Comparison of ENCODE assay signal across 8 cellular contexts in the genomic region with DNA sequence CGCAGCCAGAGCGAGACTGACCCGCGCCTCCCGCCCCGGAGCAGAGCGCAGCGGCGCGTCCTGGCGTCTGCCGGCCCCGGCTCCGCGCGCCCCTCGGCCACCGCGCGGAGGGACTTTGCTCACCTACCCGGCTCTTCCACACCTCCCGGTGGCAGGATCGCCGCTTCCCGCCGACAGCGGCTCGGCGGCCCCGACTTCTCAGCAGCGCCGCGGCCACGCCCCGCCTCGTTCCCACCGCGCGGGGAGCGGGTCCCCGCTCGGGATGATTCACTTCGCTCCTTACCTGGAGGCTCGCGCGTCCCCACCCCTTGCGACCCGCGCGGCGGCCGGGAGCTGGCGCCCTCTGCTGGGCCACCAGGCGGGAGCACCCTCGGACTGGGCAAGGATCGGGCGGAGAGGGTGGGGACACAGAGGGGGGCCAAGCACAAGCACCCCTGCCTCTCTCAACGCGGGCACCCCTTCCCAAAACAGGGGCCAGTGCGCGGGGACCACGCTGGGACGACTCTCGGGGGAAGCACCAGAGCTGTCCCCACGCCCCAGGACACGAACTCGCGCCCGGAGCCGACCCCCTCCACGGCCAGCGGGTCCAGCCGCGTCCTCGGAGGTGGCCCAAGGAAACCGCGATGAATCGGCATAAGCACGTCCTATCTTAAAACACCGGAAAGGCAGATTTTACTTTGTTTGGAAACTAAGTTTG.
A peak's percentile ranks its signal among the peaks of the same experiment; 100 is the strongest.
DNase-seq lines count a peak whose midpoint lies in the region; ATAC-seq, FAIRE-seq and TF ChIP-seq lines count a peak whose summit lies in the region.

No MANE protein-coding gene starts in this region.

- TF ChIP-seq CTCF in MCF 10A (IDR thresholded peaks at IDR 0.05; ENCODE audit: unreplicated experiment): peak; percentile 85

- FAIRE-seq in GM12892 (lab: Jason Lieb, UNC): no peak

- peak overlapping the region; percentile 81 for H3K4me3 Mint-ChIP-seq in MCF 10A (ENCODE audit: unreplicated experiment)
- peak overlapping the region; percentile 73 to 84 (median 79) for H3K4me3 Mint-ChIP-seq in immature natural killer cell

- intact Hi-C loops in MCF 10A (cut with micrococcal nuclease): loop anchor here (1.0 to 5.0 kb wide), 8 partner anchors 72 to 267 kb away; partner anchors contain the start of gene SVIL

- CTCF ChIA-PET in MCF 10A (lab: Yijun Ruan, JAX): interaction anchor here (0.6 to 2.3 kb wide), 10 partner anchors 10 to 776 kb away, joined by 3 to 10 read pairs (median 4); no protein-coding TSS in a partner anchor

- BruUV-seq in MCF 10A (replicated peaks; lab: Mats Ljungman, UMichigan): no TSS peak

- H3K9me3 Mint-ChIP-seq in MCF 10A (ENCODE audit: unreplicated experiment): no peaks in the 10 kb centered on the region
- H3K9me3 Mint-ChIP-seq in immature natural killer cell: no peaks in the 10 kb centered on the region

- POLR2A ChIA-PET in MCF 10A (lab: Yijun Ruan, JAX): interaction anchor here (0.6 to 2.0 kb wide), 12 partner anchors 11 to 628 kb away, joined by 3 to 12 read pairs (median 4); partner anchors contain the start of gene SVIL

- no peak for TF ChIP-seq POLR2A in GM12892 (IDR thresholded peaks at IDR 0.05; ENCODE audit: low read depth, low read length)

- H3K27me3 Mint-ChIP-seq in MCF 10A (ENCODE audit: insufficient read depth, unreplicated experiment): no peaks in the 10 kb centered on the region
- peaks cover 0 to 5% (median 3%) of the 10 kb centered on the region in 3 donors for H3K27me3 Mint-ChIP-seq in immature natural killer cell (ENCODE audit: low read depth in 3 of 3)

- peaks cover 19% of the 10 kb centered on the region for H3K4me1 Mint-ChIP-seq in MCF 10A (ENCODE audit: insufficient read depth, unreplicated experiment)
- H3K4me1 Mint-ChIP-seq in immature natural killer cell: peaks cover 18 to 23% of the 10 kb centered on the region in 2 donors

- DNase-seq in GM12892 (ENCODE audit: insufficient read length): peak; percentile 80
- peak; percentile 21 for DNase-seq in NCI-H1436 treated with DMSO at 0.1 percent for 48 hours (lab: John Stamatoyannopoulos, UW)
- peak; percentile 83 for DNase-seq in UCSD-AML1 (lab: John Stamatoyannopoulos, UW; ENCODE audit: unreplicated experiment)
- peak; percentile 83 for DNase-seq in MCF 10A (ENCODE audit: unreplicated experiment)
- peak; percentile 74 to 81 (median 78) for DNase-seq in immature natural killer cell
- DNase-seq in stimulated activated CD4-positive, alpha-beta T cell treated with anti-CD3 and anti-CD28 coated beads, Interleukin-12 subunit alpha, Interleukin-12 subunit beta, amount 100 ng/mL, for 24 hours (ENCODE audit: low read depth in 2 of 2): peak; percentile 73 to 79
- no peak for DNase-seq in NK-92 treated with Interleukin-12 subunit alpha and Interleukin-12 subunit beta, amount 100 ng/mL, for 24 hours (lab: John Stamatoyannopoulos, UW)

- ATAC-seq in HG02642 (IDR thresholded peaks at IDR 0.05; ENCODE audit: poor library complexity, unreplicated experiment): peak; percentile 86

- H3K36me3 Mint-ChIP-seq in MCF 10A (ENCODE audit: insufficient read depth, unreplicated experiment): no peaks in the 10 kb centered on the region
- H3K36me3 Mint-ChIP-seq in immature natural killer cell: no peaks in the 10 kb centered on the region

- H3K27ac Mint-ChIP-seq in MCF 10A (ENCODE audit: low read depth, unreplicated experiment) (no peak overlapping the region), immature natural killer cell (peak overlapping the region in 3 of 6 donors; percentile 17 to 35 (median 30))
